In genomic region chr19:4186087-4186993, GRCh38 we compare ENCODE assay signal across 8 cellular contexts. TPM values are rescaled to one million over a fixed set of nuclear protein-coding genes. Genes with fewer than 3 reads are reported as not detected.
DNase-seq lines count a peak whose midpoint lies in the region; ATAC-seq and TF ChIP-seq lines count a peak whose summit lies in the region.

No MANE protein-coding gene starts in this region.

- H3K36me3 Mint-ChIP-seq in activated T-cell treated with anti-CD3 and anti-CD28 coated beads, Interleukin-2, amount 50 U/mL, for 72 hours (ENCODE audit: insufficient read depth in 2 of 2) = no peaks in the 10 kb centered on the region

- peak; percentile 74 for DNase-seq in Caki2 (ENCODE audit: low read depth)
- peak; percentile 66 for DNase-seq in Jurkat, Clone E6-1 (ENCODE audit: low read depth, low spot score)
- peak; percentile 62 for DNase-seq in RKO (ENCODE audit: low spot score)
- peak; percentile 87 to 89 for DNase-seq in activated T-cell treated with anti-CD3 and anti-CD28 coated beads, Interleukin-2, amount 50 U/mL, for 72 hours
- DNase-seq in fibroblast of the conjunctiva (ENCODE audit: low read depth) = peak; percentile 44
- DNase-seq in omental fat pad (ENCODE audit: low spot score) = peak; percentile 77
- DNase-seq in thoracic aorta (ENCODE audit: low spot score) = no peak

- no peak overlapping the region for H3K27ac ChIP-seq in thoracic aorta

- ATAC-seq in activated T-cell treated with anti-CD3 and anti-CD28 coated beads, Interleukin-2, amount 50 U/mL, for 72 hours (replicated peaks in 1 of 2) = peak; percentile 51 to 56
- no peak for ATAC-seq in omental fat pad (ENCODE audit: low FRiP score)
- no peak for ATAC-seq in thoracic aorta (ENCODE audit: insufficient number of reproducible peaks, low FRiP score, low read depth)
- no peak for ATAC-seq in GM18909 (IDR thresholded peaks at IDR 0.05; ENCODE audit: poor library complexity, unreplicated experiment)

- no peaks in the 10 kb centered on the region for H3K9me3 Mint-ChIP-seq in activated T-cell treated with anti-CD3 and anti-CD28 coated beads, Interleukin-2, amount 50 U/mL, for 72 hours

- no peak overlapping the region for H3K4me3 Mint-ChIP-seq in activated T-cell treated with anti-CD3 and anti-CD28 coated beads, Interleukin-2, amount 50 U/mL, for 72 hours

- no peaks in the 10 kb centered on the region for H3K27me3 Mint-ChIP-seq in activated T-cell treated with anti-CD3 and anti-CD28 coated beads, Interleukin-2, amount 50 U/mL, for 72 hours (ENCODE audit: low read depth)

- no peaks in the 10 kb centered on the region for H3K36me3 ChIP-seq in thoracic aorta

- no peak overlapping the region for H3K4me3 ChIP-seq in Jurkat, Clone E6-1 (ENCODE audit: low read length)
- H3K4me3 ChIP-seq in thoracic aorta = no peak overlapping the region

- peaks cover 23% of the 10 kb centered on the region for H3K4me1 Mint-ChIP-seq in activated T-cell treated with anti-CD3 and anti-CD28 coated beads, Interleukin-2, amount 50 U/mL, for 72 hours (ENCODE audit: low read depth)

- H3K4me1 ChIP-seq in thoracic aorta (ENCODE audit: control insufficient read depth in 1 of 2, low read depth in 2 of 2) = peaks cover 4 to 12% of the 10 kb centered on the region in 2 donors

- H3K27me3 ChIP-seq in thoracic aorta (replicated peaks; ENCODE audit: insufficient read depth) = no peaks in the 10 kb centered on the region

- H3K9me3 ChIP-seq in thoracic aorta = no peaks in the 10 kb centered on the region

- H3K27ac Mint-ChIP-seq in activated T-cell treated with anti-CD3 and anti-CD28 coated beads, Interleukin-2, amount 50 U/mL, for 72 hours = no peak overlapping the region

- TF ChIP-seq CTCF in omental fat pad (IDR thresholded peaks at IDR 0.05) (peak in 1 of 3 donors; percentile 19), thoracic aorta (IDR thresholded peaks at IDR 0.05) (peak; percentile 43)

- in situ Hi-C loops in Caki2 (cut with HindIII; ENCODE audit: low pct_unique_long_range_greater_than_20kb, low sequenced_read_pairs) = no loop called here

RNA-seq across cellular contexts. Expression of gene ANKRD24, which starts 3.9 kb away (rescaled TPM):
- 0.64 and 1.9 TPM in 2 replicates for total RNA-seq in Caki2 (2014; rRNA removed; shearing (Covaris generic); ENCODE audit: low replicate concordance)
- 0.86 TPM for polyA plus RNA-seq in Jurkat, Clone E6-1 (2012; ENCODE audit: insufficient read depth, insufficient read length)
- total RNA-seq in activated T-cell treated with anti-CD3 and anti-CD28 coated beads, Interleukin-2, amount 50 U/mL, for 72 hours = 1 to 10 TPM; 2.8 to 4.1 TPM
- total RNA-seq in omental fat pad (1 to 10 TPM in 2 of 4 donors, under 1 TPM in 2; 0.88 to 1.2 (median 1.0) TPM), thoracic aorta (1 to 10 TPM in 1 of 2 donors, under 1 TPM in 1; 0.28 to 1.1 TPM)

RNA-seq across cellular contexts. Expression of gene SIRT6, which starts 4.0 kb away (rescaled TPM):
- 27.2 and 28.8 TPM in 2 replicates for total RNA-seq in Caki2 (2014; rRNA removed; shearing (Covaris generic); ENCODE audit: low replicate concordance)
- polyA plus RNA-seq in Jurkat, Clone E6-1 (2012; ENCODE audit: insufficient read depth, insufficient read length) = 24.5 TPM
- total RNA-seq in activated T-cell treated with anti-CD3 and anti-CD28 coated beads, Interleukin-2, amount 50 U/mL, for 72 hours = 10 to 100 TPM; 44.1 to 45.9 TPM
- total RNA-seq in omental fat pad = 10 to 100 TPM; 15.0 to 29.6 (median 21.0) TPM
- 10 to 100 TPM; 21.7 to 30.9 TPM for total RNA-seq in thoracic aorta

RNA-seq across cellular contexts. Expression of gene CREB3L3, which starts 32.9 kb away (rescaled TPM):
- not detected in 2 replicates for total RNA-seq in Caki2 (2014; rRNA removed; shearing (Covaris generic); ENCODE audit: low replicate concordance)
- 1.0 TPM for polyA plus RNA-seq in Jurkat, Clone E6-1 (2012; ENCODE audit: insufficient read depth, insufficient read length)
- under 1 TPM in 1 of 2 donors, not detected in 1; 0.10 TPM for total RNA-seq in activated T-cell treated with anti-CD3 and anti-CD28 coated beads, Interleukin-2, amount 50 U/mL, for 72 hours
- not detected for total RNA-seq in omental fat pad
- total RNA-seq in thoracic aorta = not detected

RNA-seq across cellular contexts. Expression of gene EBI3, which starts 43.0 kb away (rescaled TPM):
- 0.14 and 3.3 TPM in 2 replicates for total RNA-seq in Caki2 (2014; rRNA removed; shearing (Covaris generic); ENCODE audit: low replicate concordance)
- polyA plus RNA-seq in Jurkat, Clone E6-1 (2012; ENCODE audit: insufficient read depth, insufficient read length) = not detected
- 10 to 100 TPM; 21.8 to 29.9 TPM for total RNA-seq in activated T-cell treated with anti-CD3 and anti-CD28 coated beads, Interleukin-2, amount 50 U/mL, for 72 hours
- total RNA-seq in omental fat pad (10 to 100 TPM in 1 of 4 donors, 1 to 10 TPM in 3; 2.2 to 11.4 (median 5.0) TPM), thoracic aorta (10 to 100 TPM in 1 of 2 donors, 1 to 10 TPM in 1; 1.9 to 16.1 TPM)

Comparison
In these comparisons a context has a peak if more than half of its experiments do, and no peak if none do; other contexts are left out.
1. ATAC-seq: peak in activated T-cell treated with anti-CD3 and anti-CD28 coated beads, Interleukin-2, amount 50 U/mL, for 72 hours (2 of 2); none in omental fat pad (single experiment), thoracic aorta (single experiment) and GM18909 (single experiment).